ENCODE assay signal across 8 cellular contexts in genomic region chr3:141913150-141913811, GRCh38. TPM values are rescaled to one million over a fixed set of nuclear protein-coding genes. Genes with fewer than 3 reads are reported as not detected.
A peak's percentile ranks its signal among the peaks of the same experiment; 100 is the strongest.
DNase-seq lines count a peak whose midpoint lies in the region; FAIRE-seq and TF ChIP-seq lines count a peak whose summit lies in the region.

No MANE protein-coding gene starts in this region.

- H3K27ac Mint-ChIP-seq in activated CD4-positive, alpha-beta memory T cell treated with anti-CD3 and anti-CD28 coated beads for 36 hours = no peak overlapping the region

- FAIRE-seq in frontal cortex (lab: Jason Lieb, UNC) = no peak

- CTCF ChIA-PET in HEK293 (lab: Yijun Ruan, JAX) = interaction anchor here (0.6 to 1.8 kb wide), 22 partner anchors 9 to 910 kb away, joined by 3 to 9 read pairs (median 4); partner anchors contain the start of gene RNF7
- CTCF ChIA-PET in activated CD4-positive, alpha-beta memory T cell treated with anti-CD3 and anti-CD28 coated beads for 36 hours (lab: Charles Lee) = interaction anchor here (0.5 to 3.8 kb wide), 37 partner anchors 9 to 353 kb away, joined by 3 to 49 read pairs (median 4); partner anchors contain the start of genes ATP1B3 and RNF7

- H3K9me3 ChIP-seq in HEK293 (ENCODE audit: control insufficient read depth, insufficient read depth, low read depth, low read length) = no peaks in the 10 kb centered on the region

- intact Hi-C loops in activated CD4-positive, alpha-beta memory T cell treated with anti-CD3 and anti-CD28 coated beads for 36 hours (cut with micrococcal nuclease) = loop anchor here (1.0 to 10.0 kb wide), 4 partner anchors 22 to 338 kb away; partner anchors contain the start of gene RNF7

- DNase-seq in GDM1 (lab: John Stamatoyannopoulos, UW) (peak; percentile 64), NCI-H510A (lab: John Stamatoyannopoulos, UW) (peak; percentile 7), fibroblast of the aortic adventitia (ENCODE audit: low read depth) (peak; percentile 78), pons (ENCODE audit: low spot score) (peak; percentile 31), frontal cortex (ENCODE audit: low spot score in 2 of 2) (no peak), HK-2 (ENCODE audit: unreplicated experiment) (no peak)
- DNase-seq in activated CD4-positive, alpha-beta memory T cell treated with anti-CD3 and anti-CD28 coated beads for 36 hours = peak; percentile 63

- no peak overlapping the region for H3K4me3 ChIP-seq in HEK293 (ENCODE audit: low read depth, low read length)
- no peak overlapping the region for H3K4me3 ChIP-seq in fibroblast of the aortic adventitia (ENCODE audit: low read depth, low read length)

- peaks cover 5% of the 10 kb centered on the region for H3K4me1 Mint-ChIP-seq in activated CD4-positive, alpha-beta memory T cell treated with anti-CD3 and anti-CD28 coated beads for 36 hours (ENCODE audit: low read depth)

- H3K9me3 Mint-ChIP-seq in activated CD4-positive, alpha-beta memory T cell treated with anti-CD3 and anti-CD28 coated beads for 36 hours = peaks cover 6% of the 10 kb centered on the region

- no peak overlapping the region for H3K27ac ChIP-seq in HEK293 (ENCODE audit: extremely low read depth, low read depth, low read length)

- peaks cover 54% of the 10 kb centered on the region for H3K36me3 Mint-ChIP-seq in activated CD4-positive, alpha-beta memory T cell treated with anti-CD3 and anti-CD28 coated beads for 36 hours

- TF ChIP-seq CTCF in HEK293 (tag by site-specific recombination; IDR thresholded peaks at IDR 0.05) (no peak), fibroblast of the aortic adventitia (IDR thresholded peaks at IDR 0.05; ENCODE audit: insufficient read depth, low read length) (peak; percentile 70)

- no peaks in the 10 kb centered on the region for H3K27me3 Mint-ChIP-seq in activated CD4-positive, alpha-beta memory T cell treated with anti-CD3 and anti-CD28 coated beads for 36 hours

- H3K36me3 ChIP-seq in HEK293 (ENCODE audit: control insufficient read depth in 2 of 2, insufficient read depth in 1 of 2, low read length in 2 of 2) = peaks cover 4 to 84% of the 10 kb centered on the region in 2 experiments; a peak in 2 of 3 replicates

- POLR2A ChIA-PET in HEK293 (lab: Yijun Ruan, JAX) = interaction anchor here (0.7 kb wide), 1 partner anchor 38 kb away, joined by 4 read pairs; no protein-coding TSS in a partner anchor
- POLR2A ChIA-PET in activated CD4-positive, alpha-beta memory T cell treated with anti-CD3 and anti-CD28 coated beads for 36 hours (lab: Charles Lee) = interaction anchor here (0.7 to 1.5 kb wide), 4 partner anchors 20 to 46 kb away, joined by 3 to 8 read pairs (median 4); partner anchors contain the start of gene ATP1B3

- no peak overlapping the region for H3K4me3 Mint-ChIP-seq in activated CD4-positive, alpha-beta memory T cell treated with anti-CD3 and anti-CD28 coated beads for 36 hours

- no peaks in the 10 kb centered on the region for H3K4me1 ChIP-seq in HEK293 (ENCODE audit: control insufficient read depth, insufficient read depth, low read length)

TF ChIP-seq in HEK293, 187 proteins besides CTCF, POLR2A, EP300 and RAD21:
- TF ChIP-seq TRIM28 (IDR thresholded peaks at IDR 0.05; ENCODE audit: borderline replicate concordance, low read length) (peak; percentile 69; the same call in 1 of the 2 replicates), ZNF654 (tag by site-specific recombination; IDR thresholded peaks at IDR 0.05; ENCODE audit: low read depth) (peak; percentile 70), SETDB1 (IDR thresholded peaks at IDR 0.05; ENCODE audit: insufficient read length, low read length) (peak; percentile 66), KLF8 (tag by site-specific recombination; IDR thresholded peaks at IDR 0.05) (no peak)

RNA-seq across cellular contexts. Expression of gene ATP1B3, which starts 36.8 kb away (rescaled TPM):
- total RNA-seq in activated CD4-positive, alpha-beta memory T cell treated with anti-CD3 and anti-CD28 coated beads for 36 hours = 100 to 1,000 TPM; 143 to 145 TPM
- 68.4 and 70.2 TPM in 2 replicates for total RNA-seq in fibroblast of the aortic adventitia (ENCODE audit: low replicate concordance)
- total RNA-seq in frontal cortex = 43.6 TPM

Comparison
In these comparisons a context has a peak if more than half of its experiments do, and no peak if none do; other contexts are left out.
1. DNase-seq: peak in GDM1 (single experiment), NCI-H510A (single experiment), activated CD4-positive, alpha-beta memory T cell treated with anti-CD3 and anti-CD28 coated beads for 36 hours (single experiment), fibroblast of the aortic adventitia (single experiment) and pons (single experiment); none in frontal cortex (0 of 2) and HK-2 (single experiment).